Comparison of ENCODE assay signal across 9 cellular contexts in the genomic region with DNA sequence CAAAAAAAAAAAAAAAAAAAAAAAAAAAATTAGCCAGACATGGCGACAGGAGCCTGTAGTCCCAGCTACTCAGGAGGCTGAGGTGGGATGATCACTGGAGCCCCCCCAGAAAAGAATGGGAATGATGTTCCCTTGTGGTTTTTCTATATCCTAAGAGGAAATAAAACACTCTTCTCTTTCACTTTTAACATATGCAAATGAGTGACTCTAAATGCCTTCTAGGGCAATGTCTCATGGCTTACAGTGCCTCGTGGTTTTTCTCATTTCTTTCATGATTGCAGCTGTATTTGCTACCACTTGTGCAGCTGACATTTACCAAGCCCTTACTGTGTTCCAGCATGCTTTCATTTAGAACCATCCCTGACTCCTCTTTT. TPM values are rescaled to one million over a fixed set of nuclear protein-coding genes. Genes with fewer than 3 reads are reported as not detected.
A peak's percentile ranks its signal among the peaks of the same experiment; 100 is the strongest.
DNase-seq lines count a peak whose midpoint lies in the region; ATAC-seq, FAIRE-seq and TF ChIP-seq lines count a peak whose summit lies in the region.
"Had no signal": no experiment of that assay in that cellular context is flagged by ENCODE, and none has a peak within 500 bp of the region (broad histone marks: within the 10 kb centered on the region; RNA-seq: fewer than 3 reads in every experiment).

No MANE protein-coding gene starts in this region.

- H3K9ac ChIP-seq in DND-41 (ENCODE audit: low read depth, low read length) (peak overlapping the region; percentile 48; the same call in 1 of the 2 replicates), endodermal cell (ENCODE audit: extremely low read depth, low read length, poor library complexity, severe bottlenecking) (no peak overlapping the region)

- no peak for TF ChIP-seq CTCF in DND-41 (IDR thresholded peaks at IDR 0.05; ENCODE audit: borderline replicate concordance, extremely low read depth, low read length, poor library complexity, severe bottlenecking)
- TF ChIP-seq CTCF in endodermal cell (conservative IDR thresholded peaks at IDR 0.05) = no peak

- H3K36me3 Mint-ChIP-seq in endodermal cell (ENCODE audit: low read depth) = no peaks in the 10 kb centered on the region

- ATAC-seq in DND-41 (ENCODE audit: insufficient read depth, low read depth) = peak; percentile 90
- peak; percentile 53 for ATAC-seq in GM21360 (IDR thresholded peaks at IDR 0.05; ENCODE audit: unreplicated experiment)
- ATAC-seq in HG03565 (IDR thresholded peaks at IDR 0.05; ENCODE audit: unreplicated experiment) = no peak

- FAIRE-seq in RCC 7860 (lab: Jason Lieb, UNC) = no peak

- peak overlapping the region; percentile 75 for H3K4me2 ChIP-seq in DND-41 (ENCODE audit: insufficient read depth, low read length)

- H3K9me3 ChIP-seq in DND-41 (ENCODE audit: insufficient read depth, low read length, severe bottlenecking) (no peaks in the 10 kb centered on the region), endodermal cell (ENCODE audit: control insufficient read depth, low read length) (no peaks in the 10 kb centered on the region)

- no peaks in the 10 kb centered on the region for H3K9me3 Mint-ChIP-seq in endodermal cell

- H3K79me2 ChIP-seq in DND-41 (ENCODE audit: insufficient read depth, low read length) = no peaks in the 10 kb centered on the region

- H3K36me3 ChIP-seq in DND-41 (ENCODE audit: insufficient read depth, low read length) (no peaks in the 10 kb centered on the region), endodermal cell (ENCODE audit: control insufficient read depth, insufficient read depth, low read length) (no peaks in the 10 kb centered on the region)

- no peak overlapping the region for H3K27ac Mint-ChIP-seq in endodermal cell

- H3K4me3 Mint-ChIP-seq in endodermal cell = no peak overlapping the region

- H3K27me3 Mint-ChIP-seq in endodermal cell (ENCODE audit: insufficient read depth) = no peaks in the 10 kb centered on the region

- peak; percentile 63 for DNase-seq in DND-41
- DNase-seq in MV-4-11 (lab: John Stamatoyannopoulos, UW) = peak; percentile 73
- no peak for DNase-seq in epithelial cell of prostate (ENCODE audit: low read depth, low spot score)
- no peak for DNase-seq in RCC 7860 (ENCODE audit: low spot score)
- no peak for DNase-seq in LoVo (ENCODE audit: low spot score)
- DNase-seq in endodermal cell = no peak

- H3K27me3 ChIP-seq in DND-41 (ENCODE audit: insufficient read depth, low read length, poor library complexity) = no peaks in the 10 kb centered on the region
- no peaks in the 10 kb centered on the region for H3K27me3 ChIP-seq in endodermal cell (ENCODE audit: control insufficient read depth, insufficient read depth, low read length, poor library complexity, severe bottlenecking)

- WGBS in endodermal cell (ENCODE audit: insufficient coverage in 1 of 2, insufficient read length in 1 of 2), 2 experiments = 83% methylated on average over 1 to 2 of the region's 2 CpGs

- no peaks in the 10 kb centered on the region for H4K20me1 ChIP-seq in DND-41 (ENCODE audit: insufficient read depth, low read length)

- peak overlapping the region; percentile 86 for H3K27ac ChIP-seq in DND-41 (ENCODE audit: low read length)
- H3K27ac ChIP-seq in epithelial cell of prostate = peak overlapping the region; percentile 25
- no peak overlapping the region for H3K27ac ChIP-seq in endodermal cell (ENCODE audit: low read depth, low read length)
- H3K27ac ChIP-seq: VCaP had no signal

- no peak overlapping the region for H2AFZ ChIP-seq in DND-41 (ENCODE audit: low read depth, low read length)

- peaks cover 40% of the 10 kb centered on the region for H3K4me1 ChIP-seq in DND-41 (ENCODE audit: insufficient read depth, low read length)
- H3K4me1 ChIP-seq in endodermal cell (ENCODE audit: control insufficient read depth, insufficient read depth, low read length) = peaks cover 4% of the 10 kb centered on the region

- H3K4me1 Mint-ChIP-seq in endodermal cell = peaks cover 11% of the 10 kb centered on the region

- H3K4me3 ChIP-seq in DND-41 (ENCODE audit: low read depth in 1 of 2, low read length in 2 of 2) (peak overlapping the region in 1 of 2 experiments; percentile 44; a peak in 1 of 4 replicates), endodermal cell (ENCODE audit: low read length) (no peak overlapping the region)

RNA-seq across cellular contexts. Expression of a gene that starts 26.4 kb away (rescaled TPM):
- total RNA-seq in endodermal cell = 1 to 10 TPM; 4.4 to 5.5 TPM
- polyA plus RNA-seq in endodermal cell (2013, experiment 1 of 2) = 7.9 TPM
- 6.8 TPM for polyA plus RNA-seq in endodermal cell (2013, experiment 2 of 2)

RNA-seq across cellular contexts. Expression of a gene that starts 28.8 kb away (rescaled TPM):
- total RNA-seq in endodermal cell = 10 to 100 TPM; 26.5 to 28.9 TPM
- 25.5 TPM for polyA plus RNA-seq in endodermal cell (2013, experiment 1 of 2)
- 23.7 TPM for polyA plus RNA-seq in endodermal cell (2013, experiment 2 of 2)

RNA-seq across cellular contexts. Expression of a gene that starts 39.5 kb away (rescaled TPM):
- total RNA-seq in endodermal cell = 10 to 100 TPM; 21.3 to 31.8 TPM
- polyA plus RNA-seq in endodermal cell (2013, experiment 1 of 2) = 92.7 TPM
- 93.8 TPM for polyA plus RNA-seq in endodermal cell (2013, experiment 2 of 2)

Comparison
In these comparisons a context has a peak if more than half of its experiments do, and no peak if none do; other contexts are left out.
1. DNase-seq: peak in DND-41 (single experiment) and MV-4-11 (single experiment); none in epithelial cell of prostate (single experiment), RCC 7860 (single experiment), LoVo (single experiment) and endodermal cell (single experiment).